In genomic region chr2:215970894-215971293, GRCh38 we compare ENCODE assay signal across 1 cellular context.
A peak's percentile ranks its signal among the peaks of the same experiment; 100 is the strongest.
TF ChIP-seq lines count a peak whose summit lies in the region.

No MANE protein-coding gene starts in this region.

TF ChIP-seq in K562, 482 proteins besides CTCF, POLR2A, EP300 and RAD21:
- TF ChIP-seq ZNF146 (CRISPR knock-in tag; IDR thresholded peaks at IDR 0.05; ENCODE audit: unreplicated experiment): peak; percentile 46
